8 cellular contexts compared by ENCODE assay signal in genomic region chr3:50121416-50122032, GRCh38. TPM values are rescaled to one million over a fixed set of nuclear protein-coding genes. Genes with fewer than 3 reads are reported as not detected.
DNase-seq lines count a peak whose midpoint lies in the region; ATAC-seq, FAIRE-seq and TF ChIP-seq lines count a peak whose summit lies in the region.

No MANE protein-coding gene starts in this region.

- H3K4me2 ChIP-seq in HepG2 (ENCODE audit: low read depth, low read length) = no peak overlapping the region

- TF ChIP-seq CTCF in HepG2 (CRISPR knock-in tag; IDR thresholded peaks at IDR 0.05) = peak; percentile 95

- TF ChIP-seq EP300 in HepG2 (IDR thresholded peaks at IDR 0.05; ENCODE audit: low read depth in 2 of 2, low read length in 2 of 2) (no peak), HepG2 (CRISPR knock-in tag; IDR thresholded peaks at IDR 0.05; ENCODE audit: borderline replicate concordance) (no peak)

- WGBS in HepG2 (ENCODE audit: low lambda C conversion rate) = 47% methylated on average over 6 of the region's 11 CpGs

- H3K36me3 ChIP-seq in HepG2 (replicated peaks in 1 of 2; ENCODE audit: control insufficient read depth in 1 of 2, insufficient read depth in 2 of 2, low read length in 2 of 2) = peaks cover 17 to 40% of the 10 kb centered on the region in 2 experiments

- peaks cover 0 to 6% of the 10 kb centered on the region in 2 experiments; a peak in 2 of 5 replicates for H3K27me3 ChIP-seq in HepG2 (ENCODE audit: control insufficient read depth in 1 of 2, insufficient read depth in 2 of 2, low read length in 2 of 2)

- DNase-seq in DMS 273 (lab: John Stamatoyannopoulos, UW; ENCODE audit: unreplicated experiment) = peak; percentile 87
- DNase-seq in H4 (ENCODE audit: low spot score) = peak; percentile 58
- peak; percentile 60 for DNase-seq in NCI-H2171 treated with DMSO at 0.1 percent for 48 hours (lab: John Stamatoyannopoulos, UW)
- peak; percentile 67 for DNase-seq in activated CD4-positive, CD25-positive, alpha-beta regulatory T cell treated with anti-CD3 and anti-CD28 coated beads, Interleukin-2, amount 50 U/mL, for 72 hours
- peak; percentile 85 for DNase-seq in cerebellum (ENCODE audit: low spot score)
- peak; percentile 70 for DNase-seq in HepG2 (ENCODE audit: low spot score)
- peak; percentile 16 to 61 (median 39) for DNase-seq in stimulated activated CD4-positive, alpha-beta T cell treated with anti-CD3 and anti-CD28 coated beads, TNF-alpha, amount 100 ng/mL, for 1 hour (ENCODE audit: low read depth in 3 of 3, low spot score in 1 of 3)

- in situ Hi-C loops in HepG2 (cut with HindIII; ENCODE audit: extremely low pct_ligation_motif_present, low pct_unique_long_range_greater_than_20kb) = loop anchor here (5.0 kb wide), 1 partner anchor 66 kb away; no protein-coding TSS in a partner anchor

- H3K9ac ChIP-seq in HepG2 (ENCODE audit: insufficient read depth, low read depth, low read length) = no peak overlapping the region

- H3K9me3 ChIP-seq in HepG2 (ENCODE audit: low read length) = no peaks in the 10 kb centered on the region

- no peak overlapping the region for H3K4me3 ChIP-seq in HepG2 (replicated peaks in 1 of 3; ENCODE audit: insufficient read depth in 1 of 3, low read depth in 2 of 3, low read length in 3 of 3)

- peak; percentile 92 for FAIRE-seq in HepG2 (lab: Jason Lieb, UNC)

- CTCF ChIA-PET in HepG2 (lab: Yijun Ruan, JAX; ENCODE audit: low intra/inter-chr PET ratio, low total read pairs) = interaction anchor here (0.9 to 2.8 kb wide), 6 partner anchors 32 to 104 kb away, joined by 3 to 50 read pairs (median 7); partner anchors contain the start of genes GNAT1 and SEMA3F

- intact Hi-C loops in HepG2 (cut with micrococcal nuclease; ENCODE audit: unreplicated experiment) = loop anchor here (1.0 to 5.0 kb wide), 3 partner anchors 33 to 68 kb away; no protein-coding TSS in a partner anchor

- peak; percentile 80 for ATAC-seq in HepG2
- no peak for ATAC-seq in GM21515 (IDR thresholded peaks at IDR 0.05; ENCODE audit: unreplicated experiment)

- H2AFZ ChIP-seq in HepG2 (ENCODE audit: low read length) = no peak overlapping the region

- TF ChIP-seq RAD21 in HepG2 (CRISPR knock-in tag; IDR thresholded peaks at IDR 0.05) = peak; percentile 93

- no TSS peak for BruUV-seq in HepG2 (replicated peaks; lab: Mats Ljungman, UMichigan)

- POLR2A ChIA-PET in HepG2 (lab: Yijun Ruan, JAX) = interaction anchor here (1.3 to 3.2 kb wide), 5 partner anchors 15 to 100 kb away, joined by 3 to 12 read pairs (median 4); no protein-coding TSS in a partner anchor

- H4K20me1 ChIP-seq in HepG2 (ENCODE audit: insufficient read depth, low read length) = peaks cover 2% of the 10 kb centered on the region; the same call in 1 of the 2 replicates

- no peaks in the 10 kb centered on the region for H3K79me2 ChIP-seq in HepG2 (ENCODE audit: insufficient read depth, low read length)

- no peak overlapping the region for H3K27ac ChIP-seq in HepG2 (ENCODE audit: extremely low read length, insufficient read depth, low read length)

- peaks cover 16% of the 10 kb centered on the region for H3K4me1 ChIP-seq in HepG2 (ENCODE audit: insufficient read depth, low read length)

- TF ChIP-seq POLR2A in HepG2 (IDR thresholded peaks at IDR 0.05; ENCODE audit: insufficient read depth in 1 of 2, low read depth in 2 of 2, low read length in 2 of 2) = peak in 1 of 2 experiments; percentile 33; a peak in 1 of 4 replicates

TF ChIP-seq in HepG2, 621 proteins besides CTCF, POLR2A, EP300 and RAD21 (continues in another document):
- TF ChIP-seq ZNF687 (CRISPR knock-in tag; IDR thresholded peaks at IDR 0.05) = peak; percentile 24; the same call in 1 of the 2 replicates

RNA-seq across cellular contexts. Expression of gene RBM5, which starts 32.8 kb away (rescaled TPM):
- total RNA-seq in H4 (2014; rRNA removed; shearing (Covaris generic)) = 35.2 and 81.4 TPM in 2 replicates
- total RNA-seq in cerebellum (325 TPM), HepG2 (2016; rRNA removed; fragmentation: Illumina TruSeq; extraction: Trizol) (65.0 and 106 TPM in 2 replicates)
- total RNA-seq in HepG2 (2016; cell fraction: cytosol; rRNA removed; fragmentation: Illumina TruSeq; extraction: Trizol; ENCODE audit: low read depth) = 28.2 and 29.4 TPM in 2 replicates
- total RNA-seq in HepG2 (2016; cell fraction: insoluble cytoplasmic fraction; rRNA removed; fragmentation: Illumina TruSeq; extraction: Trizol) = 57.8 and 102 TPM in 2 replicates
- total RNA-seq in HepG2 (2016; cell fraction: membrane; rRNA removed; fragmentation: Illumina TruSeq; extraction: Trizol) = 21.6 and 27.7 TPM in 2 replicates
- total RNA-seq in HepG2 (2016; cell fraction: nucleus; rRNA removed; fragmentation: Illumina TruSeq; extraction: Trizol) = 176 and 216 TPM in 2 replicates
- polyA plus RNA-seq in HepG2 (2011; rRNA removed) = 204 and 254 TPM in 2 replicates
- polyA plus RNA-seq in HepG2 (2011; cell fraction: cytosol; rRNA removed) = 65.2 and 69.9 TPM in 2 replicates
- polyA plus RNA-seq in HepG2 (2011; cell fraction: nucleus; rRNA removed) = 615 and 653 TPM in 2 replicates
- 78.9 and 117 TPM in 2 replicates for polyA plus RNA-seq in HepG2 (2012)
- polyA plus RNA-seq in HepG2 (2016; cell fraction: cytosol; fragmentation: Illumina TruSeq; extraction: Trizol; ENCODE audit: low read depth) = 2.8 and 3.1 TPM in 2 replicates
- 44.4 and 46.1 TPM in 2 replicates for polyA plus RNA-seq in HepG2 (2016; cell fraction: insoluble cytoplasmic fraction; fragmentation: Illumina TruSeq; extraction: Trizol; ENCODE audit: low read depth)
- polyA plus RNA-seq in HepG2 (2016; cell fraction: membrane; fragmentation: Illumina TruSeq; extraction: Trizol; ENCODE audit: low read depth) = 4.0 and 7.3 TPM in 2 replicates
- polyA plus RNA-seq in HepG2 (2016; cell fraction: nucleus; fragmentation: Illumina TruSeq; extraction: Trizol; ENCODE audit: insufficient read depth, low read depth) = 371 and 412 TPM in 2 replicates
- 201 and 212 TPM in 2 replicates for polyA minus RNA-seq in HepG2 (2011; rRNA and poly(A)+ RNA removed; ENCODE audit: low replicate concordance)
- 50.6 and 64.3 TPM in 2 replicates for polyA minus RNA-seq in HepG2 (2011; cell fraction: cytosol; rRNA and poly(A)+ RNA removed)
- 340 and 438 TPM in 2 replicates for polyA minus RNA-seq in HepG2 (2011; cell fraction: nucleus; rRNA and poly(A)+ RNA removed)

RNA-seq across cellular contexts. Expression of gene SEMA3F, which starts 33.6 kb away (rescaled TPM):
- total RNA-seq in H4 (2014; rRNA removed; shearing (Covaris generic)) = 0.33 and 3.8 TPM in 2 replicates
- 8.2 TPM for total RNA-seq in cerebellum
- total RNA-seq in HepG2 (2016; rRNA removed; fragmentation: Illumina TruSeq; extraction: Trizol) = 3.6 and 7.6 TPM in 2 replicates
- total RNA-seq in HepG2 (2016; cell fraction: cytosol; rRNA removed; fragmentation: Illumina TruSeq; extraction: Trizol; ENCODE audit: low read depth) = 1.5 and 1.7 TPM in 2 replicates
- 3.6 and 8.8 TPM in 2 replicates for total RNA-seq in HepG2 (2016; cell fraction: insoluble cytoplasmic fraction; rRNA removed; fragmentation: Illumina TruSeq; extraction: Trizol)
- total RNA-seq in HepG2 (2016; cell fraction: membrane; rRNA removed; fragmentation: Illumina TruSeq; extraction: Trizol) = 4.9 and 5.4 TPM in 2 replicates
- 8.8 and 9.1 TPM in 2 replicates for total RNA-seq in HepG2 (2016; cell fraction: nucleus; rRNA removed; fragmentation: Illumina TruSeq; extraction: Trizol)
- polyA plus RNA-seq in HepG2 (2011; rRNA removed) = 14.8 and 17.2 TPM in 2 replicates
- 13.5 and 13.7 TPM in 2 replicates for polyA plus RNA-seq in HepG2 (2011; cell fraction: cytosol; rRNA removed)
- 22.1 and 33.2 TPM in 2 replicates for polyA plus RNA-seq in HepG2 (2011; cell fraction: nucleus; rRNA removed)
- 9.5 and 12.9 TPM in 2 replicates for polyA plus RNA-seq in HepG2 (2012)
- polyA plus RNA-seq in HepG2 (2016; cell fraction: cytosol; fragmentation: Illumina TruSeq; extraction: Trizol; ENCODE audit: low read depth) = 2.0 and 2.5 TPM in 2 replicates
- polyA plus RNA-seq in HepG2 (2016; cell fraction: insoluble cytoplasmic fraction; fragmentation: Illumina TruSeq; extraction: Trizol; ENCODE audit: low read depth) = 6.6 and 7.1 TPM in 2 replicates
- 5.8 and 6.2 TPM in 2 replicates for polyA plus RNA-seq in HepG2 (2016; cell fraction: membrane; fragmentation: Illumina TruSeq; extraction: Trizol; ENCODE audit: low read depth)
- polyA plus RNA-seq in HepG2 (2016; cell fraction: nucleus; fragmentation: Illumina TruSeq; extraction: Trizol; ENCODE audit: insufficient read depth, low read depth) = 22.2 and 24.9 TPM in 2 replicates
- polyA minus RNA-seq in HepG2 (2011; rRNA and poly(A)+ RNA removed; ENCODE audit: low replicate concordance) = 63.3 and 65.7 TPM in 2 replicates
- polyA minus RNA-seq in HepG2 (2011; cell fraction: cytosol; rRNA and poly(A)+ RNA removed) = 14.4 and 15.7 TPM in 2 replicates
- 7.2 and 9.3 TPM in 2 replicates for polyA minus RNA-seq in HepG2 (2011; cell fraction: nucleus; rRNA and poly(A)+ RNA removed)
